In genomic region chr17:79087428-79088143, GRCh38 we compare ENCODE assay signal across 8 cellular contexts. TPM values are rescaled to one million over a fixed set of nuclear protein-coding genes. Genes with fewer than 3 reads are reported as not detected.
DNase-seq lines count a peak whose midpoint lies in the region; ATAC-seq and TF ChIP-seq lines count a peak whose summit lies in the region.

No MANE protein-coding gene starts in this region.

- DNase-seq in AG20443 (ENCODE audit: low spot score) (peak; percentile 88), H4 (ENCODE audit: low spot score) (peak; percentile 61), NCI-H446 (lab: John Stamatoyannopoulos, UW) (peak; percentile 56 to 77), dermis microvascular lymphatic vessel endothelial cell (ENCODE audit: low read depth in 2 of 2) (peak; percentile 7 to 43), lung (ENCODE audit: low spot score) (peak; percentile 73)
- peak; percentile 69 to 73 for DNase-seq in activated CD4-positive, alpha-beta T cell treated with anti-CD3 and anti-CD28 coated beads, Interleukin-2, amount 50 U/mL, for 24 hours (ENCODE audit: low read depth in 1 of 2, low spot score in 1 of 2)
- DNase-seq in stimulated activated CD8-positive, alpha-beta memory T cell treated with anti-CD3 and anti-CD28 coated beads, Interleukin-12 subunit alpha, Interleukin-12 subunit beta, amount 100 ng/mL, for 24 hours (ENCODE audit: extremely low read depth), result peak; percentile 26

- H3K4me1 ChIP-seq in lung (ENCODE audit: control insufficient read depth in 2 of 2, insufficient read depth in 2 of 2, low read length in 2 of 2), result no peaks in the 10 kb centered on the region

- H3K27me3 ChIP-seq in lung (ENCODE audit: control insufficient read depth, insufficient read depth), result no peaks in the 10 kb centered on the region

- H3K27ac ChIP-seq in lung (ENCODE audit: low read depth in 1 of 2, low read length in 1 of 2), result no peak overlapping the region

- WGBS in lung, 2 donors, result 53 to 55% methylated on average over 11 to 12 of the region's 12 CpGs

- ATAC-seq in lung (ENCODE audit: insufficient read depth, low FRiP score), result peak; percentile 68
- ATAC-seq in HG03342 (IDR thresholded peaks at IDR 0.05; ENCODE audit: unreplicated experiment), result no peak

- H3K9me3 ChIP-seq in lung (ENCODE audit: control insufficient read depth in 2 of 2, insufficient read depth in 1 of 2, low read length in 1 of 2), result no peaks in the 10 kb centered on the region

- no peak overlapping the region for H3K4me3 ChIP-seq in lung

- peak; percentile 82 for TF ChIP-seq CTCF in lung (IDR thresholded peaks at IDR 0.05; ENCODE audit: control extremely low read depth, extremely low read depth)

- H3K36me3 ChIP-seq in lung (ENCODE audit: control insufficient read depth in 2 of 2, insufficient read depth in 2 of 2, low read length in 2 of 2), result peaks cover 0 to 38% of the 10 kb centered on the region in 2 donors

RNA-seq across cellular contexts. Expression of gene ENGASE, which starts 13.0 kb away (rescaled TPM):
- 4.3 and 6.9 TPM in 2 replicates for total RNA-seq in H4 (2014; rRNA removed; shearing (Covaris generic))
- total RNA-seq in dermis microvascular lymphatic vessel endothelial cell (6.9 and 7.7 TPM in 2 replicates), lung (10 to 100 TPM; 36.7 to 45.7 TPM)
- polyA plus RNA-seq in lung, result 10 to 100 TPM; 19.0 to 28.4 TPM

Comparison
In these comparisons a context has a peak if more than half of its experiments do, and no peak if none do; other contexts are left out.
1. DNase-seq: peak in every context shown above with its lines; median percentile 88 in AG20443; 73 in lung; 71 in activated CD4-positive, alpha-beta T cell treated with anti-CD3 and anti-CD28 coated beads, Interleukin-2, amount 50 U/mL, for 24 hours; 66 in NCI-H446; 61 in H4; 26 in stimulated activated CD8-positive, alpha-beta memory T cell treated with anti-CD3 and anti-CD28 coated beads, Interleukin-12 subunit alpha, Interleukin-12 subunit beta, amount 100 ng/mL, for 24 hours; 25 in dermis microvascular lymphatic vessel endothelial cell.